In the genomic region with DNA sequence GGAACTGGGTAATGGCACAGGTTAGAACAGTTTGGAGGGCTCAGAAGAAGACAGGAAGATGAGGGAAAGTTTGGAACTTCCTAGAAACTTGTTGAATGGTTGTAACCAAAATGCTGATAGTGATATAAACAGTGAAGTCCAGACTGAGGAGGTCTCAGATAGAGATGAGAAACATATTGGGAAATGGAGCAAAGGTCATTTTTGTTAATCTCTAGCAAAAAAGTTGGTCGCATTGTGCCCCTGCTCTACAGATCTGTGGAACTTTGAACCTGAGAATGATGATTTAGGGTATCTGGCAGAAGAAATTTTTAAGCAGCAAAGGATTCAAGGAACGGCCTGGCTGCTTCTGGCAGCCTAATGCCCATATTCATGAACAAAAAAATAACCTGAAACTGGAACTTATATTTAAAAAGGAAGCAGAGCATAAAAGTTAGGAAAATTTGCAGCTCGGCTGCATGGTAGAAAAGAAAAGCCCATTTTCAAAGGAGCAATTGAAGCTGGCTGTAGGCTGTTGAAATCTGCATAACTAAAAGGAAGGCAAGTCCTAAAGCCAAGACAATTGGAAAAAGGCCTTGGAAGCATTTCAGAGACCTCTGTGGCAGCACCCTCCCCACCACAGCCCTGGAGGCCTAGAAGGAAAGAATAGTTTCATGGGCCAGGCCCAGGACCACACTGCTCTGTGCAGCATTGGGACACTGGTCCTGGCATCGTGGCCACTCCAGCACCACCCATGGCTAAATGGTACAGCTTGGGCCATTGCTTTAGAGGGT, we compare ENCODE assay signal across 20 cellular contexts.
"Had no signal": no experiment of that assay in that cellular context is flagged by ENCODE, and none has a peak within 500 bp of the region (broad histone marks: within the 10 kb centered on the region; RNA-seq: fewer than 3 reads in every experiment).

No MANE protein-coding gene starts in this region.

- H3K27ac ChIP-seq: SJSA1, SK-N-MC had no signal

- DNase-seq: IMR-90, KG1, MM.1S, NCI-H1092 treated with DMSO at 0.1 percent for 48 hours, NCI-H1436, NCI-H187, NCI-H2029, NCI-H2081 treated with DMSO at 0.1 percent for 48 hours, NCI-H2171, NCI-H226, NCI-H446, NCI-H510A, NCI-H524 treated with DMSO at 0.1 percent for 48 hours, NCI-H69, NCI-H774, Right ventricle myocardium superior, RPMI8226, SIG-M5 had no signal

- H3K4me1 ChIP-seq: SJSA1 had no signal

- H3K36me3 ChIP-seq: SJSA1 had no signal

- H3K9me3 ChIP-seq: SJSA1 had no signal

- H3K4me3 ChIP-seq: SJSA1, SK-N-MC had no signal

- H3K27me3 ChIP-seq: SJSA1 had no signal
